In the genomic region with DNA sequence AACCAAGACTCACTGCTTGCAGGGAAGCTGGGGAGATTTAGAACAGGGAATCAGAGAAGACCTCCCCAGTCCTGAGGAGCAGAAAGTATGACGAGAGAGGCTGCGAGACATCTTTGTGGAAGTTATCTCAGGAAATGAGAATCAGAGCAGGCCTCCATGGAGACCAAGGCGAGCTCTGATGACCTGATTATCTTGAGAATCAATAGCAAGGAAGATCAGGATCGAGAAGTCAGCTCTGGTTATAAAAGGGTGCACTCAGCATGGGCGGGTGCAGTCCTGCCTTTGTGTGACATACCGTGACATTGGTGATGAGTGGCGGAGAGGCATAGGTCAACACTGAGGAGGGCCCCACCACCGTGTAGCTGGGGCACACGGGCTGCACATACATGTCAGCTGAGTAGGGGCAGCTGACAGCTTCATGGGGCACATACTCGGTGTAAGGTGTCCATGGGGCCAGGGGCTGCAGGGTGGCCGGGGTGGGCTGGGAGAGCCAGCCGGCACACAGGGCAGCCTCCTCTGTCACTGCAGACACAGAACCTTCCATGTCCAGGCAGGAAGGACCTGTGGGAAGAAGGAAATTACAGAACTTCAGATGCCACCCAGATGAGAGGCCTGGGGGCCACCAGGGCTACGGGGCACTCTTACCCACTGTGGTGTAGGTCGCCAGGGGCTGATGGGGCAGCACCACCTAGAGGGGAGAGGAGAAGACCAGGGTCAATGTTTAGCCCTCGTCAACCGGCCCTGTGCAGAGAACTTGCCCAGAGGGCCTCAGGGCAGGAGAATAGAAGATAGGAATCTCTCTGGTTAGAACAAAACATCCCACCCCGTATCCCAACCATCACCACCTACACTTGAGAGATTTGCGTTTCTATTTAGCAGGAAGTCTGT, we compare ENCODE assay signal across 2 cellular contexts.
TF ChIP-seq lines count a peak whose summit lies in the region.

No MANE protein-coding gene starts in this region.

TF ChIP-seq in IMR-90, 13 proteins besides CTCF, POLR2A, EP300 and RAD21:
- TF ChIP-seq MXI1 (IDR thresholded peaks at IDR 0.05; ENCODE audit: borderline replicate concordance, low read depth, low read length) = no peak
- no peak for TF ChIP-seq SMC3 (IDR thresholded peaks at IDR 0.05; ENCODE audit: low read depth, low read length)

TF ChIP-seq in GM12878, 131 proteins besides CTCF, POLR2A, EP300 and RAD21:
- no peak for TF ChIP-seq CBX5 (IDR thresholded peaks at IDR 0.05; ENCODE audit: low read depth)
- no peak for TF ChIP-seq SUZ12 (IDR thresholded peaks at IDR 0.05; ENCODE audit: unreplicated experiment)
- TF ChIP-seq DPF2 (IDR thresholded peaks at IDR 0.05) = no peak
- TF ChIP-seq RCOR1 (conservative IDR thresholded peaks at IDR 0.05; ENCODE audit: low read depth, low read length) = no peak
